17 cellular contexts compared by ENCODE assay signal in the genomic region with DNA sequence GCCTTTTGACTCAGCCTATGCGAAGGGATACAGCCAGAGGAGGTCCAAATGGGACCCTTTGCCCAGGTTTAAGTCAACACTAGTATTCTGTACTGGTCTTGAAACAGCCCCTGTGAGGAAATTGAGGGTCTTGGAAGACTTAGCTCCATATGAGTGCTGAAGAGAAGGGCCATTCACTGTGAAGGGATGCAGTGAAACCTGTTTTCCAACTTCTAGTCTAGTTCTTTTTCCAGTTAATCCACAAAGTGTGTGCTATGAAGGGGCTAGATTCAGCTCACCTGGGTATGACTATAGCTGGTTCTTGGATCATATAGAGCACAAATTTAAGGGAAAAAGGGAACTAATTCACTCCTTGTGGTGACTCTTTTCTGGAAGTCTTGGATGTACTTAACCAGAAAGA. TPM values are rescaled to one million over a fixed set of nuclear protein-coding genes. Genes with fewer than 3 reads are reported as not detected.
A peak's percentile ranks its signal among the peaks of the same experiment; 100 is the strongest.
DNase-seq lines count a peak whose midpoint lies in the region; ATAC-seq, FAIRE-seq and TF ChIP-seq lines count a peak whose summit lies in the region.
"Had no signal": no experiment of that assay in that cellular context is flagged by ENCODE, and none has a peak within 500 bp of the region (broad histone marks: within the 10 kb centered on the region; RNA-seq: fewer than 3 reads in every experiment).

No MANE protein-coding gene starts in this region.

- peaks cover 39% of the 10 kb centered on the region for H3K4me1 Mint-ChIP-seq in activated naive CD4-positive, alpha-beta T cell treated with anti-CD3 and anti-CD28 coated beads for 36 hours (ENCODE audit: low read depth)
- H3K4me1 Mint-ChIP-seq: CD14-positive monocyte had no signal

- no peaks in the 10 kb centered on the region for H3K27me3 ChIP-seq in bronchial epithelial cell (ENCODE audit: control insufficient read depth, insufficient read depth, low read length)

- no peak for ATAC-seq in GM19395 (IDR thresholded peaks at IDR 0.05; ENCODE audit: unreplicated experiment)
- ATAC-seq: CD8-positive, alpha-beta T cell; GM12878 had no signal

- peaks cover 5% of the 10 kb centered on the region for H3K36me3 Mint-ChIP-seq in activated naive CD4-positive, alpha-beta T cell treated with anti-CD3 and anti-CD28 coated beads for 36 hours (ENCODE audit: low read depth)
- H3K36me3 Mint-ChIP-seq: CD14-positive monocyte; CD8-positive, alpha-beta T cell; IgD-negative memory B cell had no signal

- H3K4me3 Mint-ChIP-seq in activated naive CD4-positive, alpha-beta T cell treated with anti-CD3 and anti-CD28 coated beads for 36 hours: no peak overlapping the region
- H3K4me3 Mint-ChIP-seq: CD8-positive, alpha-beta T cell; IgD-negative memory B cell had no signal

- intact Hi-C loops in activated naive CD4-positive, alpha-beta T cell treated with anti-CD3 and anti-CD28 coated beads for 36 hours (cut with micrococcal nuclease): no loop called here

- H3K36me3 ChIP-seq in bronchial epithelial cell (ENCODE audit: control insufficient read depth, insufficient read depth, low read length): no peaks in the 10 kb centered on the region
- H3K36me3 ChIP-seq: HAP-1 had no signal

- DNase-seq in activated naive CD4-positive, alpha-beta T cell treated with anti-CD3 and anti-CD28 coated beads for 36 hours: no peak
- DNase-seq in activated naive CD4-positive, alpha-beta T cell (lab: John Stamatoyannopoulos, UW): no peak
- DNase-seq in DMS53 treated with DMSO at 0.1 percent for 48 hours (lab: John Stamatoyannopoulos, UW; ENCODE audit: unreplicated experiment): peak; percentile 4
- DNase-seq in bronchial epithelial cell (ENCODE audit: low read depth): peak; percentile 17
- no peak for DNase-seq in AG08396 (ENCODE audit: low spot score)
- no peak for DNase-seq in Kasumi-1 (lab: John Stamatoyannopoulos, UW)
- DNase-seq: CD8-positive, alpha-beta T cell; COR-L47; GOT3 had no signal

- H3K4me3 ChIP-seq in bronchial epithelial cell (ENCODE audit: low read depth, low read length): no peak overlapping the region
- H3K4me3 ChIP-seq: GM12878, HAP-1 had no signal

- H3K9me3 Mint-ChIP-seq in activated naive CD4-positive, alpha-beta T cell treated with anti-CD3 and anti-CD28 coated beads for 36 hours: peaks cover 2% of the 10 kb centered on the region
- H3K9me3 Mint-ChIP-seq: CD8-positive, alpha-beta T cell; IgD-negative memory B cell had no signal

- TF ChIP-seq CTCF in bronchial epithelial cell (IDR thresholded peaks at IDR 0.05; ENCODE audit: insufficient read depth, low read length, severe bottlenecking): no peak

- CTCF ChIA-PET in activated naive CD4-positive, alpha-beta T cell treated with anti-CD3 and anti-CD28 coated beads for 36 hours (lab: Charles Lee): interaction anchor here (1.1 to 1.3 kb wide), 2 partner anchors 9 to 14 kb away, joined by 4 to 6 read pairs; no protein-coding TSS in a partner anchor

- peak overlapping the region; percentile 61 for H3K27ac Mint-ChIP-seq in activated naive CD4-positive, alpha-beta T cell treated with anti-CD3 and anti-CD28 coated beads for 36 hours
- H3K27ac Mint-ChIP-seq: CD14-positive monocyte; CD8-positive, alpha-beta T cell had no signal

- H3K27me3 Mint-ChIP-seq in activated naive CD4-positive, alpha-beta T cell treated with anti-CD3 and anti-CD28 coated beads for 36 hours (ENCODE audit: low read depth): no peaks in the 10 kb centered on the region
- H3K27me3 Mint-ChIP-seq: IgD-negative memory B cell had no signal

- no peak for FAIRE-seq in bronchial epithelial cell (lab: Jason Lieb, UNC)
- FAIRE-seq: A204.1, GM12878, GM18507 had no signal

RNA-seq across cellular contexts. Expression of a gene that starts 4.0 kb away (rescaled TPM):
- 100 to 1,000 TPM; 174 to 181 TPM for total RNA-seq in activated naive CD4-positive, alpha-beta T cell treated with anti-CD3 and anti-CD28 coated beads for 36 hours
- total RNA-seq in bronchial epithelial cell: not detected in 2 replicates
- total RNA-seq: HT1080 had no signal

RNA-seq across cellular contexts. Expression of a gene that starts 9.4 kb away (rescaled TPM):
- 10 to 100 TPM; 62.0 to 65.8 TPM for total RNA-seq in activated naive CD4-positive, alpha-beta T cell treated with anti-CD3 and anti-CD28 coated beads for 36 hours
- total RNA-seq in bronchial epithelial cell: 3.4 and 7.0 TPM in 2 replicates

RNA-seq across cellular contexts. Expression of a gene that starts 33.9 kb away (rescaled TPM):
- 10 to 100 TPM; 51.0 to 52.8 TPM for total RNA-seq in activated naive CD4-positive, alpha-beta T cell treated with anti-CD3 and anti-CD28 coated beads for 36 hours
- 0.13 and 0.26 TPM in 2 replicates for total RNA-seq in bronchial epithelial cell

RNA-seq across cellular contexts. Expression of a gene that starts 36.8 kb away (rescaled TPM):
- total RNA-seq in activated naive CD4-positive, alpha-beta T cell treated with anti-CD3 and anti-CD28 coated beads for 36 hours: 10 to 100 TPM; 41.8 to 44.2 TPM
- 14.7 and 17.5 TPM in 2 replicates for total RNA-seq in bronchial epithelial cell

RNA-seq across cellular contexts. Expression of a gene that starts 37.1 kb away (rescaled TPM):
- total RNA-seq in activated naive CD4-positive, alpha-beta T cell treated with anti-CD3 and anti-CD28 coated beads for 36 hours: 10 to 100 TPM; 32.4 to 37.7 TPM
- total RNA-seq in bronchial epithelial cell: 7.9 and 21.5 TPM in 2 replicates

Comparison
In these comparisons a context has a peak if more than half of its experiments do, and no peak if none do; other contexts are left out.
1. DNase-seq: peak in DMS53 treated with DMSO at 0.1 percent for 48 hours (single experiment) and bronchial epithelial cell (single experiment); none in activated naive CD4-positive, alpha-beta T cell treated with anti-CD3 and anti-CD28 coated beads for 36 hours (single experiment), activated naive CD4-positive, alpha-beta T cell (0 of 4), AG08396 (single experiment) and Kasumi-1 (0 of 2).
2. RNA of a gene that starts 4.0 kb away (total RNA-seq): 174 to 181 TPM in activated naive CD4-positive, alpha-beta T cell treated with anti-CD3 and anti-CD28 coated beads for 36 hours; not detected in bronchial epithelial cell; every median in the first group is over 100 times any median in the second.
3. RNA of a gene that starts 33.9 kb away (total RNA-seq): 51.0 to 52.8 TPM in activated naive CD4-positive, alpha-beta T cell treated with anti-CD3 and anti-CD28 coated beads for 36 hours; 0.13 to 0.26 TPM in bronchial epithelial cell; every median in the first group is over 10 times any median in the second.